ENCODE assay signal across 19 cellular contexts in genomic region chr5:179730356-179730755, GRCh38. TPM values are rescaled to one million over a fixed set of nuclear protein-coding genes. Genes with fewer than 3 reads are reported as not detected.
A peak's percentile ranks its signal among the peaks of the same experiment; 100 is the strongest.
DNase-seq lines count a peak whose midpoint lies in the region; ATAC-seq, FAIRE-seq and TF ChIP-seq lines count a peak whose summit lies in the region.
"Had no signal": no experiment of that assay in that cellular context is flagged by ENCODE, and none has a peak within 500 bp of the region (broad histone marks: within the 10 kb centered on the region; RNA-seq: fewer than 3 reads in every experiment).

No MANE protein-coding gene starts in this region.

- no peaks in the 10 kb centered on the region for H3K9me2 ChIP-seq in PC-9 (ENCODE audit: insufficient read depth)

- H3K9me3 ChIP-seq in PC-9 (ENCODE audit: insufficient read depth, low read depth), result no peaks in the 10 kb centered on the region
- H3K9me3 ChIP-seq in astrocyte (ENCODE audit: insufficient read depth, low read depth, low read length), result no peaks in the 10 kb centered on the region
- no peaks in the 10 kb centered on the region for H3K9me3 ChIP-seq in subcutaneous abdominal adipose tissue (ENCODE audit: control insufficient read depth in 5 of 5, low read length in 5 of 5)
- H3K9me3 ChIP-seq: BE2C, heart right ventricle had no signal

- H3K9me3 Mint-ChIP-seq in natural killer cell treated with Interleukin-12 subunit alpha and Interleukin-12 subunit beta and Interleukin-15 and Interleukin-18, amount 100 ng/mL, for 72 hours, result no peaks in the 10 kb centered on the region
- H3K9me3 Mint-ChIP-seq in natural killer cell (no peaks in the 10 kb centered on the region), astrocyte (ENCODE audit: unreplicated experiment) (no peaks in the 10 kb centered on the region)

- no peak overlapping the region for H3K9ac ChIP-seq in astrocyte (ENCODE audit: low read length)
- H3K9ac ChIP-seq in subcutaneous abdominal adipose tissue (ENCODE audit: low read length in 5 of 5), result no peak overlapping the region

- H3K36me3 ChIP-seq in PC-9 (ENCODE audit: low read depth) (peaks cover 29% of the 10 kb centered on the region), astrocyte (ENCODE audit: insufficient read depth, low read length) (peaks cover 44% of the 10 kb centered on the region), subcutaneous abdominal adipose tissue (ENCODE audit: control insufficient read depth in 5 of 5, insufficient read depth in 5 of 5, low read length in 5 of 5) (peaks cover 29 to 53% (median 36%) of the 10 kb centered on the region in 5 donors)

- peaks cover 21% of the 10 kb centered on the region for H3K79me2 ChIP-seq in PC-9 (ENCODE audit: low read depth)
- peaks cover 27% of the 10 kb centered on the region for H3K79me2 ChIP-seq in astrocyte (ENCODE audit: insufficient read depth, low read length)

- H3K4me1 ChIP-seq in PC-9 (replicated peaks; ENCODE audit: insufficient read depth), result peaks cover 39% of the 10 kb centered on the region
- H3K4me1 ChIP-seq in astrocyte (ENCODE audit: insufficient read depth, low read length), result peaks cover 5% of the 10 kb centered on the region
- peaks cover 3 to 29% (median 25%) of the 10 kb centered on the region in 5 donors for H3K4me1 ChIP-seq in subcutaneous abdominal adipose tissue (ENCODE audit: control insufficient read depth in 5 of 5, insufficient read depth in 5 of 5, low read length in 5 of 5)

- H3K36me3 Mint-ChIP-seq in natural killer cell treated with Interleukin-12 subunit alpha and Interleukin-12 subunit beta and Interleukin-15 and Interleukin-18, amount 100 ng/mL, for 72 hours, result peaks cover 38% of the 10 kb centered on the region
- H3K36me3 Mint-ChIP-seq in natural killer cell (peaks cover 27% of the 10 kb centered on the region), astrocyte (ENCODE audit: low read depth, unreplicated experiment) (peaks cover 7% of the 10 kb centered on the region)

- H3K4me3 ChIP-seq in PC-9 (peak overlapping the region; percentile 77; the same call in 1 of the 2 replicates), astrocyte (ENCODE audit: insufficient read depth, low read depth, low read length) (no peak overlapping the region), subcutaneous abdominal adipose tissue (ENCODE audit: low read depth in 1 of 5, low read length in 5 of 5) (no peak overlapping the region)
- H3K4me3 ChIP-seq: heart right ventricle had no signal

- DNase-seq in natural killer cell treated with Interleukin-12 subunit alpha and Interleukin-12 subunit beta and Interleukin-15 and Interleukin-18, amount 100 ng/mL, for 72 hours (ENCODE audit: low spot score), result no peak
- no peak for DNase-seq in natural killer cell
- no peak for DNase-seq in PC-9
- no peak for DNase-seq in astrocyte (ENCODE audit: low read depth)
- DNase-seq in NCI-H345 treated with DMSO at 0.1 percent for 48 hours (lab: John Stamatoyannopoulos, UW; ENCODE audit: unreplicated experiment), result no peak
- no peak for DNase-seq in activated CD8-positive, alpha-beta memory T cell treated with anti-CD3 and anti-CD28 coated beads, Interleukin-2, amount 50 U/mL, for 48 hours
- DNase-seq in NOMO-1 treated with dmso at 0.1 percent for 144 hours (lab: John Stamatoyannopoulos, UW; ENCODE audit: unreplicated experiment), result no peak
- DNase-seq: activated naive CD4-positive, alpha-beta T cell; BE2C; DMS153; effector CD4-positive, alpha-beta T cell; heart right ventricle; islet precursor cell; mesendoderm; NCI-H226 had no signal

- intact Hi-C loops in natural killer cell (cut with micrococcal nuclease), result loop anchor here (10.0 kb wide), 2 partner anchors 106 to 176 kb away; partner anchors contain the start of genes HNRNPH1 and RUFY1
- intact Hi-C loops in PC-9 (cut with micrococcal nuclease; ENCODE audit: unreplicated experiment), result loop anchor here (5.0 to 10.0 kb wide), 4 partner anchors 106 to 1457 kb away; partner anchors contain the start of genes HNRNPH1, MRNIP and TBC1D9B

- H2AFZ ChIP-seq in PC-9 (no peak overlapping the region), astrocyte (ENCODE audit: low read depth, low read length) (no peak overlapping the region)

- H3K27ac Mint-ChIP-seq in natural killer cell treated with Interleukin-12 subunit alpha and Interleukin-12 subunit beta and Interleukin-15 and Interleukin-18, amount 100 ng/mL, for 72 hours, result peak overlapping the region; percentile 97 to 98
- H3K27ac Mint-ChIP-seq in natural killer cell (peak overlapping the region in 1 of 2 donors; percentile 53), astrocyte (ENCODE audit: unreplicated experiment) (peak overlapping the region; percentile 29)

- POLR2A ChIA-PET in PC-9 (lab: Charles Lee; ENCODE audit: unreplicated experiment), result no interaction called here

- no peaks in the 10 kb centered on the region for H3K27me3 Mint-ChIP-seq in natural killer cell treated with Interleukin-12 subunit alpha and Interleukin-12 subunit beta and Interleukin-15 and Interleukin-18, amount 100 ng/mL, for 72 hours
- H3K27me3 Mint-ChIP-seq in natural killer cell (ENCODE audit: low read depth in 2 of 2), result no peaks in the 10 kb centered on the region
- no peaks in the 10 kb centered on the region for H3K27me3 Mint-ChIP-seq in astrocyte (ENCODE audit: low read depth, unreplicated experiment)

- H4K20me1 ChIP-seq in PC-9 (ENCODE audit: insufficient read depth), result peaks cover 41% of the 10 kb centered on the region
- peaks cover 37% of the 10 kb centered on the region for H4K20me1 ChIP-seq in astrocyte (ENCODE audit: insufficient read depth, low read length)

- no peak overlapping the region for H3K4me3 Mint-ChIP-seq in natural killer cell treated with Interleukin-12 subunit alpha and Interleukin-12 subunit beta and Interleukin-15 and Interleukin-18, amount 100 ng/mL, for 72 hours
- no peak overlapping the region for H3K4me3 Mint-ChIP-seq in natural killer cell
- H3K4me3 Mint-ChIP-seq in astrocyte (ENCODE audit: unreplicated experiment), result no peak overlapping the region

- no TSS peak for BruUV-seq in PC-9 (replicated peaks; lab: Mats Ljungman, UMichigan)

- TF ChIP-seq CTCF in natural killer cell (IDR thresholded peaks at IDR 0.05) (no peak), PC-9 (conservative IDR thresholded peaks at IDR 0.05) (no peak), astrocyte (IDR thresholded peaks at IDR 0.05; ENCODE audit: insufficient read depth, low read depth, low read length) (no peak)

- peak overlapping the region; percentile 86 for H3K4me2 ChIP-seq in PC-9
- H3K4me2 ChIP-seq in astrocyte (ENCODE audit: low read length), result no peak overlapping the region

- CTCF ChIA-PET in PC-9 (lab: Charles Lee), result no interaction called here

- no peak for FAIRE-seq in astrocyte (lab: Jason Lieb, UNC)
- FAIRE-seq: H54 had no signal

- H3K27ac ChIP-seq in PC-9 (peak overlapping the region; percentile 74), astrocyte (ENCODE audit: low read depth, low read length) (no peak overlapping the region), subcutaneous abdominal adipose tissue (ENCODE audit: low read depth, low read length) (peak overlapping the region; percentile 13)

- H3K4me1 Mint-ChIP-seq in natural killer cell treated with Interleukin-12 subunit alpha and Interleukin-12 subunit beta and Interleukin-15 and Interleukin-18, amount 100 ng/mL, for 72 hours (ENCODE audit: low read depth in 2 of 2), result peaks cover 24 to 47% of the 10 kb centered on the region in 2 donors
- peaks cover 23 to 32% of the 10 kb centered on the region in 2 donors for H3K4me1 Mint-ChIP-seq in natural killer cell
- H3K4me1 Mint-ChIP-seq in astrocyte (ENCODE audit: low read depth, unreplicated experiment), result peaks cover 14% of the 10 kb centered on the region

- H3F3A ChIP-seq in PC-9 (ENCODE audit: insufficient read depth, low read depth), result peaks cover 69% of the 10 kb centered on the region

- ATAC-seq in natural killer cell treated with Interleukin-12 subunit alpha and Interleukin-12 subunit beta and Interleukin-15 and Interleukin-18, amount 100 ng/mL, for 72 hours, result no peak
- no peak for ATAC-seq in natural killer cell
- ATAC-seq: heart right ventricle, sciatic nerve had no signal

- H3K27me3 ChIP-seq in PC-9 (ENCODE audit: insufficient read depth, low read depth) (no peaks in the 10 kb centered on the region), astrocyte (ENCODE audit: insufficient read depth, low read length) (no peaks in the 10 kb centered on the region), subcutaneous abdominal adipose tissue (ENCODE audit: control insufficient read depth in 5 of 5, insufficient read depth in 4 of 5, low read length in 5 of 5) (no peaks in the 10 kb centered on the region)
- H3K27me3 ChIP-seq: BE2C, heart right ventricle had no signal

RNA-seq across cellular contexts. Expression of gene MAML1, which starts 2.3 kb away (rescaled TPM):
- total RNA-seq in natural killer cell treated with Interleukin-12 subunit alpha and Interleukin-12 subunit beta and Interleukin-15 and Interleukin-18, amount 100 ng/mL, for 72 hours, result 10 to 100 TPM; 31.4 to 41.1 TPM
- total RNA-seq in natural killer cell (10 to 100 TPM; 28.8 to 45.4 (median 37.6) TPM), PC-9 (2021) (25.7 and 34.0 TPM in 2 replicates), astrocyte (24.7 and 26.0 TPM in 2 replicates)

RNA-seq across cellular contexts. Expression of gene CANX, which starts 31.6 kb away (rescaled TPM):
- total RNA-seq in natural killer cell treated with Interleukin-12 subunit alpha and Interleukin-12 subunit beta and Interleukin-15 and Interleukin-18, amount 100 ng/mL, for 72 hours, result 100 to 1,000 TPM; 633 to 749 TPM
- total RNA-seq in natural killer cell, result 100 to 1,000 TPM; 233 to 291 (median 260) TPM
- total RNA-seq in PC-9 (2021), result 712 and 792 TPM in 2 replicates
- total RNA-seq in astrocyte, result 792 and 828 TPM in 2 replicates

RNA-seq across cellular contexts. Expression of gene CBY3, which starts 49.5 kb away (rescaled TPM):
- 1 to 10 TPM in 1 of 2 donors, not detected in 1; 1.6 TPM for total RNA-seq in natural killer cell treated with Interleukin-12 subunit alpha and Interleukin-12 subunit beta and Interleukin-15 and Interleukin-18, amount 100 ng/mL, for 72 hours
- total RNA-seq in natural killer cell (not detected), PC-9 (2021) (not detected in 2 replicates), astrocyte (not detected in 2 replicates)
- total RNA-seq: heart right ventricle, HT-29, sciatic nerve had no signal
